ENCODE assay signal across 8 cellular contexts in genomic region chr12:90090929-90091651, GRCh38.
DNase-seq lines count a peak whose midpoint lies in the region; ATAC-seq and TF ChIP-seq lines count a peak whose summit lies in the region.

No MANE protein-coding gene starts in this region.

- no peaks in the 10 kb centered on the region for H3K36me3 Mint-ChIP-seq in nephron progenitor cell (ENCODE audit: low read depth)

- WGBS in esophagus muscularis mucosa: 53% methylated on average over 3 of the region's 3 CpGs

- H3K4me3 Mint-ChIP-seq in nephron progenitor cell: no peak overlapping the region

- H3K27me3 ChIP-seq in esophagus muscularis mucosa: no peaks in the 10 kb centered on the region

- H3K27ac Mint-ChIP-seq in nephron progenitor cell: peak overlapping the region; percentile 77

- H3K4me3 ChIP-seq in choroid plexus epithelial cell (ENCODE audit: low read depth, low read length) (no peak overlapping the region), esophagus muscularis mucosa (no peak overlapping the region)

- H3K4me1 Mint-ChIP-seq in nephron progenitor cell: peaks cover 26% of the 10 kb centered on the region

- H3K4me1 ChIP-seq in esophagus muscularis mucosa: peaks cover 0 to 8% (median 4%) of the 10 kb centered on the region in 4 donors

- no peaks in the 10 kb centered on the region for H3K9me3 Mint-ChIP-seq in nephron progenitor cell

- H3K36me3 ChIP-seq in esophagus muscularis mucosa: no peaks in the 10 kb centered on the region

- H3K9me3 ChIP-seq in esophagus muscularis mucosa: no peaks in the 10 kb centered on the region

- no peaks in the 10 kb centered on the region for H3K27me3 Mint-ChIP-seq in nephron progenitor cell (ENCODE audit: low read depth, poor library complexity)

- TF ChIP-seq EP300 in esophagus muscularis mucosa (IDR thresholded peaks at IDR 0.05): no peak

- intact Hi-C loops in esophagus muscularis mucosa (cut with DNase I): no loop called here

- TF ChIP-seq CTCF in choroid plexus epithelial cell (conservative IDR thresholded peaks at IDR 0.05; ENCODE audit: low read depth, low read length) (no peak), nephron progenitor cell (IDR thresholded peaks at IDR 0.05) (no peak), esophagus muscularis mucosa (IDR thresholded peaks at IDR 0.05) (no peak)

- no peak overlapping the region for H3K27ac ChIP-seq in esophagus muscularis mucosa (replicated peaks in 1 of 4)

- ATAC-seq in HG03457 (IDR thresholded peaks at IDR 0.05; ENCODE audit: unreplicated experiment): no peak

- peak; percentile 96 for DNase-seq in Daoy (ENCODE audit: low read depth)
- DNase-seq in NCI-H1048 (lab: John Stamatoyannopoulos, UW): peak; percentile 30
- DNase-seq in choroid plexus epithelial cell (ENCODE audit: low read depth): peak; percentile 78
- no peak for DNase-seq in nephron progenitor cell
- DNase-seq in esophagus muscularis mucosa (ENCODE audit: extremely low spot score): no peak
- no peak for DNase-seq in DMS153 (lab: John Stamatoyannopoulos, UW)
- DNase-seq in amygdala (lab: John Stamatoyannopoulos, UW): no peak

- TF ChIP-seq POLR2A in esophagus muscularis mucosa (IDR thresholded peaks at IDR 0.05; ENCODE audit: low read depth): no peak

Comparison
In these comparisons a context has a peak if more than half of its experiments do, and no peak if none do; other contexts are left out.
1. DNase-seq: peak in Daoy (single experiment), NCI-H1048 (single experiment) and choroid plexus epithelial cell (single experiment); none in nephron progenitor cell (single experiment), esophagus muscularis mucosa (single experiment), DMS153 (single experiment) and amygdala (0 of 56).